In the genomic region with DNA sequence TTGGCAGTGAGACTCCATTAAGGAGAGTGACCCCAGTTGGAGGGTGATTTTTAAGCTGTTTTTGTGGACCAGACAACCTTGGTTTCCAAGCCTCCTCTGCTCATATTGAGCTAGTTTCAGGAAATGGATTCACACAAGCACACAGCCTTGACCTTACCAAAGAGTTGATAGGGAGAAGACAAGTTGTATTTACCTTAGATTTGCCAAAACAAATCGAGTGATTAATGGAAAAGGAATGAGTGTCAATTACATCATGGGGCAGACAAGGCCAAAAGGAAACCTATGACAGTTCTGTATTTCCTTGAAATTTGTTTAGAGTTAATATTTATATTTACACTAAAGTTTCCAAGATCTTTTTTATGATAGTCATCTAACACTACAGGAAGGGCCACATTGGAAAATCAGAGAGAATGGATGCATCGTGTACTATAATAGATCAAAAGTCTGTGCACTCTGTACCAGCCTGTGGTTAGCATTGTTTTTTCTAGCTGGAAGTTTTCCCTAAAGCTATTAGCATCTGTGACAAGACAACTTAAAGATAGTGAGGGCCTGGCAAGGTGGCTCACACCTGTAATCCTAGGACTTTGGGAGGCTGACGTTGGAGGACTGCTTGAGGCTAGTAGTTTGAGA, we compare ENCODE assay signal across 16 cellular contexts.
DNase-seq lines count a peak whose midpoint lies in the region; FAIRE-seq and TF ChIP-seq lines count a peak whose summit lies in the region.
"Had no signal": no experiment of that assay in that cellular context is flagged by ENCODE, and none has a peak within 500 bp of the region (broad histone marks: within the 10 kb centered on the region; RNA-seq: fewer than 3 reads in every experiment).

No MANE protein-coding gene starts in this region.

- H4K91ac ChIP-seq in mesenchymal stem cell (ENCODE audit: low read length), result no peak overlapping the region

- no peak overlapping the region for H3K4me3 ChIP-seq in mesenchymal stem cell (ENCODE audit: insufficient read depth in 1 of 2, low read depth in 1 of 2, low read length in 2 of 2)
- H3K4me3 ChIP-seq: gastrocnemius medialis, psoas muscle, tibial nerve had no signal

- TF ChIP-seq POLR2A in GM12891 (IDR thresholded peaks at IDR 0.05; ENCODE audit: low read depth, low read length), result no peak

- no peak overlapping the region for H3K18ac ChIP-seq in mesenchymal stem cell (ENCODE audit: low read depth in 1 of 2, low read length in 2 of 2)

- no peak overlapping the region for H3K4ac ChIP-seq in mesenchymal stem cell (ENCODE audit: low read depth in 1 of 2, low read length in 2 of 2)

- POLR2A ChIA-PET in HEK293T (lab: Yijun Ruan, JAX), result interaction anchor here (1.4 kb wide), 1 partner anchor 66 kb away, joined by 4 read pairs; no protein-coding TSS in a partner anchor

- WGBS in mesenchymal stem cell, result 79% methylated on average over 2 of the region's 3 CpGs

- peaks cover 3% of the 10 kb centered on the region for H3K4me1 ChIP-seq in mesenchymal stem cell (ENCODE audit: control insufficient read depth, insufficient read depth, low read depth, low read length)
- H3K4me1 ChIP-seq: gastrocnemius medialis, psoas muscle had no signal

- CTCF ChIA-PET in HEK293T (lab: Yijun Ruan, JAX), result interaction anchor here (2.6 kb wide), 1 partner anchor 20 kb away, joined by 9 read pairs; no protein-coding TSS in a partner anchor

- H3K27me3 ChIP-seq in mesenchymal stem cell (ENCODE audit: control insufficient read depth in 1 of 2, insufficient read depth in 1 of 2, low read length in 2 of 2), result no peaks in the 10 kb centered on the region
- H3K27me3 ChIP-seq: gastrocnemius medialis, tibial nerve had no signal

- H2BK12ac ChIP-seq in mesenchymal stem cell (ENCODE audit: low read length in 2 of 2), result no peak overlapping the region

- H3K9ac ChIP-seq in mesenchymal stem cell (ENCODE audit: low read length), result no peak overlapping the region

- H3K14ac ChIP-seq in mesenchymal stem cell (ENCODE audit: low read length in 2 of 2), result no peak overlapping the region

- H3K36me3 ChIP-seq in mesenchymal stem cell (ENCODE audit: control insufficient read depth in 1 of 2, insufficient read depth in 2 of 2, low read depth in 1 of 2, low read length in 2 of 2), result no peaks in the 10 kb centered on the region
- H3K36me3 ChIP-seq: gastrocnemius medialis, tibial nerve had no signal

- no peak overlapping the region for H4K8ac ChIP-seq in mesenchymal stem cell (ENCODE audit: low read length)

- no peaks in the 10 kb centered on the region for H3K79me1 ChIP-seq in mesenchymal stem cell (replicated peaks; ENCODE audit: low read length, poor library complexity, severe bottlenecking)

- H2BK5ac ChIP-seq in mesenchymal stem cell (ENCODE audit: low read depth, low read length, poor library complexity, severe bottlenecking), result no peak overlapping the region

- H2AK5ac ChIP-seq in mesenchymal stem cell (ENCODE audit: low read length, severe bottlenecking), result no peak overlapping the region

- no peak overlapping the region for H3K4me2 ChIP-seq in mesenchymal stem cell (ENCODE audit: low read length, poor library complexity, severe bottlenecking)

- no peak for FAIRE-seq in GM12891 (lab: Jason Lieb, UNC)
- FAIRE-seq: islet of Langerhans had no signal

- no peaks in the 10 kb centered on the region for H3K9me3 ChIP-seq in mesenchymal stem cell (ENCODE audit: control insufficient read depth, low read length)
- H3K9me3 ChIP-seq: gastrocnemius medialis, psoas muscle, tibial nerve had no signal

- H3K23ac ChIP-seq in mesenchymal stem cell (ENCODE audit: low read length in 2 of 2), result no peak overlapping the region

- H2BK15ac ChIP-seq in mesenchymal stem cell (ENCODE audit: low read depth, poor library complexity, severe bottlenecking), result no peak overlapping the region

- DNase-seq in DMS53 treated with DMSO at 0.1 percent for 48 hours (lab: John Stamatoyannopoulos, UW; ENCODE audit: unreplicated experiment) (peak; percentile 10), RKO (ENCODE audit: low spot score) (peak; percentile 19), epithelial cell of prostate (ENCODE audit: low read depth, low spot score) (peak; percentile 51), mesenchymal stem cell (peak; percentile 31), C1 segment of cervical spinal cord (lab: John Stamatoyannopoulos, UW) (no peak), HEK293T (ENCODE audit: extremely low spot score) (no peak), GM12891 (ENCODE audit: insufficient read length, low spot score) (no peak), NAMALWA (ENCODE audit: low spot score) (no peak)
- DNase-seq: activated naive CD4-positive, alpha-beta T cell treated with anti-CD3 and anti-CD28 coated beads, Interleukin-2, amount 10 ng/mL, durations not matched to agents 7 days and 5 days; AML-193; DMS153; gastrocnemius medialis; NCI-H1048; psoas muscle had no signal

- peak overlapping the region; percentile 17 for H3K27ac ChIP-seq in epithelial cell of prostate
- no peak overlapping the region for H3K27ac ChIP-seq in mesenchymal stem cell (ENCODE audit: low read length, poor library complexity, severe bottlenecking)
- H3K27ac ChIP-seq: gastrocnemius medialis, psoas muscle, tibial nerve had no signal

- no peak overlapping the region for H2BK120ac ChIP-seq in mesenchymal stem cell (ENCODE audit: low read depth, low read length)

- H2AFZ ChIP-seq in mesenchymal stem cell (ENCODE audit: low read depth, low read length), result no peak overlapping the region

TF ChIP-seq in HEK293T, 16 proteins besides CTCF, POLR2A, EP300 and RAD21:
- TF ChIP-seq SUZ12 (IDR thresholded peaks at IDR 0.05) (no peak), NFRKB (IDR thresholded peaks at IDR 0.05) (no peak), FOXK2 (IDR thresholded peaks at IDR 0.05) (no peak), FOXA1 (IDR thresholded peaks at IDR 0.05) (no peak), TARDBP (IDR thresholded peaks at IDR 0.05) (no peak), BHLHE40 (IDR thresholded peaks at IDR 0.05; ENCODE audit: borderline replicate concordance) (no peak), CTBP1 (IDR thresholded peaks at IDR 0.05; ENCODE audit: borderline replicate concordance) (no peak), ARNT (IDR thresholded peaks at IDR 0.05) (no peak), SP1 (IDR thresholded peaks at IDR 0.05) (no peak), ELF4 (IDR thresholded peaks at IDR 0.05) (no peak), FOXM1 (IDR thresholded peaks at IDR 0.05; ENCODE audit: borderline replicate concordance) (no peak), HDGF (IDR thresholded peaks at IDR 0.05; ENCODE audit: borderline replicate concordance) (no peak), ZNF384 (IDR thresholded peaks at IDR 0.05) (no peak)

TF ChIP-seq in GM12891, 5 proteins besides CTCF, POLR2A, EP300 and RAD21:
- TF ChIP-seq PAX5 (IDR thresholded peaks at IDR 0.05; ENCODE audit: insufficient read depth, low read length, severe bottlenecking) (no peak), TAF1 (IDR thresholded peaks at IDR 0.05; ENCODE audit: low read depth, low read length) (no peak), POLR2AphosphoS5 (IDR thresholded peaks at IDR 0.05; ENCODE audit: low read depth, low read length) (no peak), SPI1 (IDR thresholded peaks at IDR 0.05; ENCODE audit: low read depth, low read length) (no peak), POU2F2 (IDR thresholded peaks at IDR 0.05; ENCODE audit: low read depth, low read length) (no peak)

Comparison
In these comparisons a context has a peak if more than half of its experiments do, and no peak if none do; other contexts are left out.
1. DNase-seq: peak in DMS53 treated with DMSO at 0.1 percent for 48 hours (single experiment), RKO (single experiment), epithelial cell of prostate (single experiment) and mesenchymal stem cell (single experiment); none in C1 segment of cervical spinal cord (0 of 14), HEK293T (single experiment), GM12891 (single experiment) and NAMALWA (single experiment).